In genomic region chr6:155678361-155678760, GRCh38 we compare ENCODE assay signal across 16 cellular contexts.
DNase-seq lines count a peak whose midpoint lies in the region; TF ChIP-seq lines count a peak whose summit lies in the region.
"Had no signal": no experiment of that assay in that cellular context is flagged by ENCODE, and none has a peak within 500 bp of the region (broad histone marks: within the 10 kb centered on the region; RNA-seq: fewer than 3 reads in every experiment).

No MANE protein-coding gene starts in this region.

- DNase-seq in AG08396 (ENCODE audit: low spot score) (peak; percentile 4), HFF-Myc (ENCODE audit: extremely low read depth, low read depth) (peak; percentile 9), astrocyte of the hippocampus (ENCODE audit: low read depth, low spot score) (peak; percentile 7), kidney glomerular epithelial cell (lab: John Stamatoyannopoulos, UW) (peak; percentile 23), A172 (ENCODE audit: low spot score) (no peak), NCI-H748 (lab: John Stamatoyannopoulos, UW; ENCODE audit: unreplicated experiment) (no peak), NK-92 (lab: John Stamatoyannopoulos, UW; ENCODE audit: unreplicated experiment) (no peak), NCI-H1436 treated with DMSO at 0.1 percent for 48 hours (lab: John Stamatoyannopoulos, UW) (no peak)
- DNase-seq: CD4-positive, alpha-beta T cell; DMS53; HCEC 1CT; NCI-H1417 treated with DMSO at 0.1 percent for 48 hours; NCI-H2081; NCI-H510A; Peyer's patch; SHP77 treated with DMSO at 0.1 percent for 48 hours had no signal

- no peak overlapping the region for H3K4me3 ChIP-seq in HFF-Myc (replicated peaks; ENCODE audit: low read depth, low read length)
- H3K4me3 ChIP-seq: Peyer's patch had no signal

- no peak for TF ChIP-seq CTCF in HFF-Myc (IDR thresholded peaks at IDR 0.05; ENCODE audit: low read depth, low read length, missing control alignments)

Comparison
In these comparisons a context has a peak if more than half of its experiments do, and no peak if none do; other contexts are left out.
1. DNase-seq: peak in AG08396 (single experiment), HFF-Myc (single experiment), astrocyte of the hippocampus (single experiment) and kidney glomerular epithelial cell (single experiment); none in A172 (single experiment), NCI-H748 (single experiment), NK-92 (single experiment) and NCI-H1436 treated with DMSO at 0.1 percent for 48 hours (single experiment).